In genomic region chr20:35991142-35991771, GRCh38 we compare ENCODE assay signal across 8 cellular contexts. TPM values are rescaled to one million over a fixed set of nuclear protein-coding genes. Genes with fewer than 3 reads are reported as not detected.
A peak's percentile ranks its signal among the peaks of the same experiment; 100 is the strongest.
DNase-seq lines count a peak whose midpoint lies in the region; ATAC-seq and TF ChIP-seq lines count a peak whose summit lies in the region.

No MANE protein-coding gene starts in this region.

- H3K4me2 ChIP-seq in GM23338 = no peak overlapping the region
- H3K4me2 ChIP-seq in SK-N-SH = no peak overlapping the region

- no peak overlapping the region for H3K4me3 Mint-ChIP-seq in GM23338

- no peaks in the 10 kb centered on the region for H3K9me3 ChIP-seq in SK-N-SH
- H3K9me3 ChIP-seq in testis = no peaks in the 10 kb centered on the region

- H3K27ac ChIP-seq in GM23338 (ENCODE audit: low read depth) (no peak overlapping the region), SK-N-SH (ENCODE audit: low read depth in 2 of 2, low read length in 1 of 2) (no peak overlapping the region), testis (no peak overlapping the region)

- no peaks in the 10 kb centered on the region for H3K36me3 Mint-ChIP-seq in GM23338 (ENCODE audit: low read depth)

- no peaks in the 10 kb centered on the region for H4K20me1 ChIP-seq in GM23338 (replicated peaks; ENCODE audit: insufficient read depth)
- no peaks in the 10 kb centered on the region for H4K20me1 ChIP-seq in SK-N-SH (ENCODE audit: insufficient read depth)

- no peaks in the 10 kb centered on the region for H3K9me2 ChIP-seq in GM23338 (ENCODE audit: insufficient read depth)
- no peaks in the 10 kb centered on the region for H3K9me2 ChIP-seq in SK-N-SH

- H2AFZ ChIP-seq in GM23338 (no peak overlapping the region), SK-N-SH (ENCODE audit: low read depth) (no peak overlapping the region)

- POLR2A ChIA-PET in SK-N-SH (lab: Yijun Ruan, JAX) = interaction anchor here (0.5 kb wide), 1 partner anchor 450 kb away, joined by 3 read pairs; the partner anchor contains the start of gene ERGIC3

- in situ Hi-C loops in ACHN (cut with HindIII; ENCODE audit: low pct_ligation_motif_present, low pct_unique_long_range_greater_than_20kb, low sequenced_read_pairs) = loop anchor here (25.0 kb wide), 1 partner anchor 146 kb away; no protein-coding TSS in a partner anchor

- TF ChIP-seq RAD21 in SK-N-SH (IDR thresholded peaks at IDR 0.05; ENCODE audit: low read length) = no peak

- H3K27me3 ChIP-seq in GM23338 (ENCODE audit: insufficient read depth) (no peaks in the 10 kb centered on the region), SK-N-SH (ENCODE audit: insufficient read depth) (no peaks in the 10 kb centered on the region), testis (no peaks in the 10 kb centered on the region)

- no peak for TF ChIP-seq EP300 in SK-N-SH (IDR thresholded peaks at IDR 0.05; ENCODE audit: borderline replicate concordance in 1 of 2, low read depth in 1 of 2, low read length in 1 of 2)

- CTCF ChIA-PET in SK-N-SH (lab: Yijun Ruan, JAX) = interaction anchor here (1.0 to 15.0 kb wide), 25 partner anchors 9 to 448 kb away, joined by 3 to 560 read pairs (median 6); partner anchors contain the start of genes CNBD2 and SCAND1

- peaks cover 8% of the 10 kb centered on the region for H3K4me1 ChIP-seq in GM23338 (ENCODE audit: insufficient read depth)
- H3K4me1 ChIP-seq in SK-N-SH (ENCODE audit: control insufficient read depth in 1 of 2, insufficient read depth in 2 of 2, low read depth in 1 of 2, low read length in 1 of 2) = no peaks in the 10 kb centered on the region
- peaks cover 4% of the 10 kb centered on the region for H3K4me1 ChIP-seq in testis

- H3K4me3 ChIP-seq in GM23338 (no peak overlapping the region), SK-N-SH (ENCODE audit: low read depth in 2 of 2, low read length in 1 of 2) (no peak overlapping the region), fibroblast of the aortic adventitia (ENCODE audit: low read depth, low read length) (no peak overlapping the region), testis (no peak overlapping the region)

- TF ChIP-seq POLR2A in testis (IDR thresholded peaks at IDR 0.05) = no peak

- H3K4me1 Mint-ChIP-seq in GM23338 = peaks cover 9% of the 10 kb centered on the region

- H3K79me2 ChIP-seq in GM23338 (replicated peaks; ENCODE audit: insufficient read depth) (no peaks in the 10 kb centered on the region), SK-N-SH (ENCODE audit: insufficient read depth) (no peaks in the 10 kb centered on the region)

- peak; percentile 46 to 64 for TF ChIP-seq CTCF in GM23338 (conservative IDR thresholded peaks at IDR 0.05; ENCODE audit: low read depth in 2 of 2)
- TF ChIP-seq CTCF in SK-N-SH (IDR thresholded peaks at IDR 0.05) = peak; percentile 55
- peak; percentile 75 for TF ChIP-seq CTCF in fibroblast of the aortic adventitia (IDR thresholded peaks at IDR 0.05; ENCODE audit: insufficient read depth, low read length)
- peak; percentile 19 to 46 (median 38) for TF ChIP-seq CTCF in testis (IDR thresholded peaks at IDR 0.05)

- no peaks in the 10 kb centered on the region; the same call in 2 of the 3 replicates for H3K9me3 Mint-ChIP-seq in GM23338

- peaks cover 4% of the 10 kb centered on the region for H3K27me3 Mint-ChIP-seq in GM23338 (ENCODE audit: insufficient read depth, low read depth, poor library complexity)

- WGBS in SK-N-SH (ENCODE audit: low lambda C conversion rate) = 21% methylated on average over 3 of the region's 3 CpGs
- WGBS in testis, 2 donors = 45 to 54% methylated on average over 3 of the region's 3 CpGs

- peak; percentile 33 for ATAC-seq in GM23338
- ATAC-seq in HG03460 (IDR thresholded peaks at IDR 0.05; ENCODE audit: unreplicated experiment) = no peak
- no peak for ATAC-seq in GM21367 (IDR thresholded peaks at IDR 0.05; ENCODE audit: unreplicated experiment)

- no peak overlapping the region for H3K27ac Mint-ChIP-seq in GM23338

- no peak overlapping the region for H3K9ac ChIP-seq in SK-N-SH

- DNase-seq in ACHN = peak; percentile 43
- peak; percentile 59 for DNase-seq in GM23338 (ENCODE audit: low spot score)
- DNase-seq in SK-N-SH = peak; percentile 49
- DNase-seq in fibroblast of the aortic adventitia (ENCODE audit: low read depth) = peak; percentile 51
- peak; percentile 35 for DNase-seq in testis
- no peak for DNase-seq in NCI-H2107 treated with DMSO at 0.1 percent for 48 hours (lab: John Stamatoyannopoulos, UW; ENCODE audit: unreplicated experiment)

- intact Hi-C loops in testis (cut with DNase I; ENCODE audit: low total_unique reads) = no loop called here

- H3F3A ChIP-seq in GM23338 (replicated peaks; ENCODE audit: low read depth) (no peaks in the 10 kb centered on the region), SK-N-SH (replicated peaks; ENCODE audit: insufficient read depth) (peaks cover 12% of the 10 kb centered on the region)

- H3K36me3 ChIP-seq in GM23338 (ENCODE audit: insufficient read depth) (no peaks in the 10 kb centered on the region), SK-N-SH (replicated peaks in 1 of 2; ENCODE audit: control insufficient read depth in 1 of 2, insufficient read depth in 2 of 2, low read length in 1 of 2) (no peaks in the 10 kb centered on the region), testis (ENCODE audit: low read depth, missing control alignments) (no peaks in the 10 kb centered on the region)

TF ChIP-seq in GM23338, 12 proteins besides CTCF, POLR2A, EP300 and RAD21 (continues in another document):
- TF ChIP-seq ZNF331 (CRISPR knock-in tag; IDR thresholded peaks at IDR 0.05; ENCODE audit: low read depth) (no peak), JUNB (IDR thresholded peaks at IDR 0.05; ENCODE audit: unreplicated experiment) (no peak), CREB1 (CRISPR knock-in tag; IDR thresholded peaks at IDR 0.05; ENCODE audit: low read depth) (no peak)

TF ChIP-seq in SK-N-SH, 30 proteins besides CTCF, POLR2A, EP300 and RAD21 (continues in another document):
- TF ChIP-seq, protein P1, sequence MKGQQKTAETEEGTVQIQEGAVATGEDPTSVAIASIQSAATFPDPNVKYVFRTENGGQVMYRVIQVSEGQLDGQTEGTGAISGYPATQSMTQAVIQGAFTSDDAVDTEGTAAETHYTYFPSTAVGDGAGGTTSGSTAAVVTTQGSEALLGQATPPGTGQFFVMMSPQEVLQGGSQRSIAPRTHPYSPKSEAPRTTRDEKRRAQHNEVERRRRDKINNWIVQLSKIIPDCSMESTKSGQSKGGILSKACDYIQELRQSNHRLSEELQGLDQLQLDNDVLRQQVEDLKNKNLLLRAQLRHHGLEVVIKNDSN (IDR thresholded peaks at IDR 0.05; ENCODE audit: borderline replicate concordance, low read depth) = no peak
- TF ChIP-seq TEAD4 (IDR thresholded peaks at IDR 0.05; ENCODE audit: borderline replicate concordance, insufficient read depth) = no peak
- TF ChIP-seq, protein P2, sequence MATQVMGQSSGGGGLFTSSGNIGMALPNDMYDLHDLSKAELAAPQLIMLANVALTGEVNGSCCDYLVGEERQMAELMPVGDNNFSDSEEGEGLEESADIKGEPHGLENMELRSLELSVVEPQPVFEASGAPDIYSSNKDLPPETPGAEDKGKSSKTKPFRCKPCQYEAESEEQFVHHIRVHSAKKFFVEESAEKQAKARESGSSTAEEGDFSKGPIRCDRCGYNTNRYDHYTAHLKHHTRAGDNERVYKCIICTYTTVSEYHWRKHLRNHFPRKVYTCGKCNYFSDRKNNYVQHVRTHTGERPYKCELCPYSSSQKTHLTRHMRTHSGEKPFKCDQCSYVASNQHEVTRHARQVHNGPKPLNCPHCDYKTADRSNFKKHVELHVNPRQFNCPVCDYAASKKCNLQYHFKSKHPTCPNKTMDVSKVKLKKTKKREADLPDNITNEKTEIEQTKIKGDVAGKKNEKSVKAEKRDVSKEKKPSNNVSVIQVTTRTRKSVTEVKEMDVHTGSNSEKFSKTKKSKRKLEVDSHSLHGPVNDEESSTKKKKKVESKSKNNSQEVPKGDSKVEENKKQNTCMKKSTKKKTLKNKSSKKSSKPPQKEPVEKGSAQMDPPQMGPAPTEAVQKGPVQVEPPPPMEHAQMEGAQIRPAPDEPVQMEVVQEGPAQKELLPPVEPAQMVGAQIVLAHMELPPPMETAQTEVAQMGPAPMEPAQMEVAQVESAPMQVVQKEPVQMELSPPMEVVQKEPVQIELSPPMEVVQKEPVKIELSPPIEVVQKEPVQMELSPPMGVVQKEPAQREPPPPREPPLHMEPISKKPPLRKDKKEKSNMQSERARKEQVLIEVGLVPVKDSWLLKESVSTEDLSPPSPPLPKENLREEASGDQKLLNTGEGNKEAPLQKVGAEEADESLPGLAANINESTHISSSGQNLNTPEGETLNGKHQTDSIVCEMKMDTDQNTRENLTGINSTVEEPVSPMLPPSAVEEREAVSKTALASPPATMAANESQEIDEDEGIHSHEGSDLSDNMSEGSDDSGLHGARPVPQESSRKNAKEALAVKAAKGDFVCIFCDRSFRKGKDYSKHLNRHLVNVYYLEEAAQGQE (IDR thresholded peaks at IDR 0.05; ENCODE audit: low read depth, low read length) = no peak
- no peak for TF ChIP-seq JUND (IDR thresholded peaks at IDR 0.05)

RNA-seq across cellular contexts. Expression of gene CNBD2, which starts 22.9 kb away (rescaled TPM):
- 2.7 TPM in 1 of 2 replicates, not detected in the other for total RNA-seq in GM23338 (2014; rRNA removed; shearing (Covaris generic))
- not detected in 2 replicates for polyA plus RNA-seq in GM23338 (2016; fragmentation: Nextera tagmentation; extraction: Ambion mirVana)
- 5.6 and 6.6 TPM in 2 replicates for polyA plus RNA-seq in SK-N-SH (2012; rRNA removed)
- 4.9 and 5.3 TPM in 2 replicates for polyA plus RNA-seq in SK-N-SH (2012; cell fraction: cytosol; rRNA removed)
- polyA plus RNA-seq in SK-N-SH (2012; cell fraction: nucleus; rRNA removed) = 10.9 and 17.6 TPM in 2 replicates
- total RNA-seq in fibroblast of the aortic adventitia (ENCODE audit: low replicate concordance) = 2.2 and 4.5 TPM in 2 replicates
- total RNA-seq in testis = 10 to 100 TPM; 19.7 to 28.3 TPM
- polyA plus RNA-seq in testis (ENCODE audit: insufficient read depth, low read depth, low replicate concordance) = 46.6 TPM

RNA-seq across cellular contexts. Expression of gene SCAND1, which starts 37.0 kb away (rescaled TPM):
- 114 and 118 TPM in 2 replicates for total RNA-seq in GM23338 (2014; rRNA removed; shearing (Covaris generic))
- polyA plus RNA-seq in GM23338 (2016; fragmentation: Nextera tagmentation; extraction: Ambion mirVana) (245 and 256 TPM in 2 replicates), SK-N-SH (2012; rRNA removed) (26.4 and 44.1 TPM in 2 replicates), testis (ENCODE audit: insufficient read depth, low read depth, low replicate concordance) (45.4 TPM)
- polyA plus RNA-seq in SK-N-SH (2012; cell fraction: cytosol; rRNA removed) = 19.1 and 35.3 TPM in 2 replicates
- 32.6 and 83.8 TPM in 2 replicates for polyA plus RNA-seq in SK-N-SH (2012; cell fraction: nucleus; rRNA removed)
- total RNA-seq in fibroblast of the aortic adventitia (ENCODE audit: low replicate concordance) (34.1 and 161 TPM in 2 replicates), testis (100 to 1,000 TPM; 120 to 136 TPM)
